In the genomic region with DNA sequence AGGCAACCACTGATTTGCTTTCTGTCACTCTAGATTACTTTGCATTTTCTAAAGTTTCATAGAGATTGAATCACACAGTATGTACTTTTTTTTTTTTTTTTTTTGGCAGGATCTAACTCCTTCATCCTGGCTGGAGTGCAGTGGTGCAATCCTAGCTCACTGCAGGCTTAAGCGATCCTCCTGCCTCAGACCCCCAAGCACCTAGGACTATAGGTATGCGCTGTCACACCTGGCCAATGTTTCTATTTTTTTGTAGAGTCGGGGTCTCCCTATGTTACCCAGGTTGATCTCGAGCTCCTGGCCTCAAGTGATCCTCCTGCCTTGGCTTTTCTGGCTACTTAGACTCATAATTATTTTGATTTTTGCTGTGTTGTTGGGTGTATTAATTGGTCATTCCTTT, we compare ENCODE assay signal across 23 cellular contexts.
DNase-seq lines count a peak whose midpoint lies in the region; FAIRE-seq and TF ChIP-seq lines count a peak whose summit lies in the region.
"Had no signal": no experiment of that assay in that cellular context is flagged by ENCODE, and none has a peak within 500 bp of the region (broad histone marks: within the 10 kb centered on the region; RNA-seq: fewer than 3 reads in every experiment).

No MANE protein-coding gene starts in this region.

- H3K4me2 ChIP-seq in H1 (ENCODE audit: insufficient read depth in 1 of 2, low read depth in 2 of 2, low read length in 2 of 2) (no peak overlapping the region), MM.1S (ENCODE audit: low read depth, low read length) (no peak overlapping the region), osteoblast (ENCODE audit: insufficient read depth, low read length) (no peak overlapping the region)
- H3K4me2 ChIP-seq: BLaER1 had no signal

- no peak overlapping the region for H2BK5ac ChIP-seq in H1 (ENCODE audit: low read depth, low read length)

- H3K18ac ChIP-seq in H1 (ENCODE audit: extremely low read depth, low read length) = no peak overlapping the region; the same call in 1 of the 2 replicates

- H3K56ac ChIP-seq in H1 (replicated peaks; ENCODE audit: insufficient read length, low read depth, low read length) = no peak overlapping the region

- no peak overlapping the region for H3K4ac ChIP-seq in H1 (replicated peaks; ENCODE audit: insufficient read length, low read depth, low read length)

- H3K79me2 ChIP-seq in H1 (ENCODE audit: control insufficient read depth in 1 of 2, insufficient read depth in 2 of 2, low read length in 2 of 2) = no peaks in the 10 kb centered on the region
- no peaks in the 10 kb centered on the region for H3K79me2 ChIP-seq in MM.1S (ENCODE audit: low read length)
- H3K79me2 ChIP-seq in osteoblast (ENCODE audit: insufficient read depth, low read length) = no peaks in the 10 kb centered on the region

- no peaks in the 10 kb centered on the region for H3K36me3 ChIP-seq in HUES48 (ENCODE audit: control insufficient read depth, insufficient read depth, low read length)
- no peaks in the 10 kb centered on the region for H3K36me3 ChIP-seq in H1 (ENCODE audit: control insufficient read depth in 2 of 4, insufficient read depth in 4 of 4, low read length in 3 of 4)
- H3K36me3 ChIP-seq in MM.1S (replicated peaks; ENCODE audit: insufficient read depth, low read length) = no peaks in the 10 kb centered on the region
- no peaks in the 10 kb centered on the region for H3K36me3 ChIP-seq in osteoblast (ENCODE audit: insufficient read depth, low read length)
- H3K36me3 ChIP-seq: BE2C, BLaER1 had no signal

- H3K4me3 ChIP-seq in HUES48 (ENCODE audit: low read depth, low read length) (no peak overlapping the region), H1 (ENCODE audit: extremely low read depth in 1 of 4, insufficient read depth in 2 of 4, low read depth in 3 of 4, low read length in 4 of 4) (no peak overlapping the region), fibroblast of the aortic adventitia (ENCODE audit: low read depth, low read length) (no peak overlapping the region), MM.1S (ENCODE audit: low read length) (no peak overlapping the region), osteoblast (ENCODE audit: insufficient read depth, low read length) (no peak overlapping the region)
- H3K4me3 ChIP-seq: BLaER1, GM12878 had no signal

- no peak for DNase-seq in H1 (ENCODE audit: low read depth in 1 of 2, low spot score in 2 of 2)
- peak; percentile 13 for DNase-seq in fibroblast of the aortic adventitia (ENCODE audit: low read depth)
- DNase-seq in DMS153 (lab: John Stamatoyannopoulos, UW) = no peak
- no peak for DNase-seq in G401 (ENCODE audit: low spot score)
- no peak for DNase-seq in MM.1S
- DNase-seq in osteoblast (ENCODE audit: insufficient read length, low spot score, missing footprints) = no peak
- DNase-seq: 8988T; ACHN; BE2C; C1 segment of cervical spinal cord; CD4-positive, alpha-beta memory T cell; CD4-positive, CD25-positive, alpha-beta regulatory T cell; CD8-positive, alpha-beta memory T cell; COR-L47; DMS 273 treated with DMSO at 0.1 percent for 48 hours; DMS79 treated with DMSO at 0.1 percent for 48 hours; GDM1 had no signal

- H4K91ac ChIP-seq in H1 (replicated peaks; ENCODE audit: insufficient read length, low read length) = no peak overlapping the region

- H3K4me1 ChIP-seq in HUES48 (ENCODE audit: control insufficient read depth, insufficient read depth, low read length) = peaks cover 26% of the 10 kb centered on the region
- peaks cover 0 to 5% (median under 1%) of the 10 kb centered on the region in 4 experiments; a peak in 1 of 7 replicates for H3K4me1 ChIP-seq in H1 (replicated peaks in 1 of 4; ENCODE audit: control insufficient read depth in 3 of 4, insufficient read depth in 4 of 4, low read length in 3 of 4)
- no peaks in the 10 kb centered on the region for H3K4me1 ChIP-seq in MM.1S (ENCODE audit: low read length)
- no peaks in the 10 kb centered on the region for H3K4me1 ChIP-seq in osteoblast (ENCODE audit: insufficient read depth, low read length)
- H3K4me1 ChIP-seq: BE2C, BLaER1 had no signal

- H2BK120ac ChIP-seq in H1 (replicated peaks; ENCODE audit: low read depth, low read length) = peak overlapping the region; percentile 72

- H2BK12ac ChIP-seq in H1 (ENCODE audit: low read depth, low read length) = no peak overlapping the region

- H4K8ac ChIP-seq in H1 (ENCODE audit: extremely low read depth, insufficient read depth, low read length) = no peak overlapping the region

- no peaks in the 10 kb centered on the region for H3K27me3 ChIP-seq in HUES48 (ENCODE audit: control insufficient read depth, insufficient read depth, low read length)
- no peaks in the 10 kb centered on the region for H3K27me3 ChIP-seq in H1 (replicated peaks in 1 of 4; ENCODE audit: control insufficient read depth in 3 of 4, extremely low read depth in 1 of 4, insufficient read depth in 3 of 4, low read length in 3 of 4)
- H3K27me3 ChIP-seq in MM.1S (replicated peaks; ENCODE audit: insufficient read depth, low read length) = no peaks in the 10 kb centered on the region
- H3K27me3 ChIP-seq in osteoblast (ENCODE audit: insufficient read depth, low read length) = no peaks in the 10 kb centered on the region
- H3K27me3 ChIP-seq: BE2C, BLaER1 had no signal

- H2BK15ac ChIP-seq in H1 (ENCODE audit: low read length) = no peak overlapping the region

- CTCF ChIA-PET in H1 (lab: Charles Lee; ENCODE audit: partially characterized antibody) = interaction anchor here (0.7 kb wide), 1 partner anchor 27 kb away, joined by 3 read pairs; no protein-coding TSS in a partner anchor

- H3K23me2 ChIP-seq in H1 (ENCODE audit: low read depth, low read length) = no peaks in the 10 kb centered on the region

- H3K9me3 ChIP-seq in HUES48 (ENCODE audit: control insufficient read depth, insufficient read depth, low read length) (no peaks in the 10 kb centered on the region), H1 (ENCODE audit: insufficient read depth in 2 of 2, low read depth in 1 of 2, low read length in 1 of 2) (no peaks in the 10 kb centered on the region), MM.1S (replicated peaks; ENCODE audit: insufficient read depth, low read length) (no peaks in the 10 kb centered on the region), osteoblast (ENCODE audit: low read depth, low read length) (no peaks in the 10 kb centered on the region)
- H3K9me3 ChIP-seq: BE2C, BLaER1 had no signal

- in situ Hi-C loops in G401 (cut with HindIII; ENCODE audit: low sequenced_read_pairs) = no loop called here

- H2AK5ac ChIP-seq in H1 (ENCODE audit: low read depth, low read length) = no peak overlapping the region

- no peak for TF ChIP-seq CTCF in H1 (IDR thresholded peaks at IDR 0.05; ENCODE audit: control extremely low read depth in 1 of 3, insufficient read depth in 1 of 3, low read depth in 1 of 3, low read length in 3 of 3)
- TF ChIP-seq CTCF in fibroblast of the aortic adventitia (IDR thresholded peaks at IDR 0.05; ENCODE audit: insufficient read depth, low read length) = no peak
- TF ChIP-seq CTCF in MM.1S (IDR thresholded peaks at IDR 0.05; ENCODE audit: low read length) = no peak
- TF ChIP-seq CTCF in osteoblast (IDR thresholded peaks at IDR 0.05; ENCODE audit: extremely low read depth, low read depth, low read length) = no peak

- peak overlapping the region; percentile 79 for H3K27ac ChIP-seq in HUES48 (ENCODE audit: low read depth, low read length)
- H3K27ac ChIP-seq in H1 (ENCODE audit: low read depth, low read length) = no peak overlapping the region
- H3K27ac ChIP-seq in MM.1S (ENCODE audit: low read length) = no peak overlapping the region
- no peak overlapping the region for H3K27ac ChIP-seq in osteoblast (ENCODE audit: low read depth, low read length)
- H3K27ac ChIP-seq: BLaER1 had no signal

- no peak overlapping the region for H4K5ac ChIP-seq in H1 (ENCODE audit: insufficient read length, low read depth, low read length)

- WGBS in H1 (ENCODE audit: extremely low coverage in 1 of 2, insufficient coverage in 1 of 2, insufficient read length in 1 of 2, insufficient replicate concordance in 2 of 2, low coverage in 1 of 2, low lambda C conversion rate in 2 of 2, missing lambda C conversion rate in 1 of 2), 2 experiments = 75% methylated on average over 4 of the region's 4 CpGs; no CpG with 5 or more reads in 1 of the 2 experiments

- no peaks in the 10 kb centered on the region for H3K79me1 ChIP-seq in H1 (ENCODE audit: low read depth, low read length)

- no peaks in the 10 kb centered on the region for H3K9me2 ChIP-seq in MM.1S (replicated peaks; ENCODE audit: insufficient read depth, low read length)

- no peak for TF ChIP-seq RAD21 in H1 (IDR thresholded peaks at IDR 0.05 in 1 of 2, conservative IDR thresholded peaks at IDR 0.05 in 1 of 2; ENCODE audit: low read depth in 2 of 2, low read length in 2 of 2)

- no peak overlapping the region for H3K14ac ChIP-seq in H1 (ENCODE audit: insufficient read length)

- no peak for FAIRE-seq in H1 (lab: Jason Lieb, UNC)
- FAIRE-seq: A204.1, GM12878, GM12892, GM18507 had no signal

- no peaks in the 10 kb centered on the region for H3F3A ChIP-seq in MM.1S (ENCODE audit: insufficient read depth, low read length)

- no peak for TF ChIP-seq EP300 in H1 (IDR thresholded peaks at IDR 0.05; ENCODE audit: borderline replicate concordance in 1 of 2, low read depth in 2 of 2, low read length in 2 of 2)

- H3K23ac ChIP-seq in H1 (ENCODE audit: insufficient read length) = no peak overlapping the region

- POLR2A ChIA-PET in H1 (lab: Charles Lee; ENCODE audit: partially characterized antibody) = no interaction called here

- no peak for TF ChIP-seq POLR2A in H1 (IDR thresholded peaks at IDR 0.05; ENCODE audit: control extremely low read depth in 1 of 2, low read depth in 2 of 2, low read length in 2 of 2)

- no peak overlapping the region for H2AFZ ChIP-seq in H1 (ENCODE audit: low read length)
- no peak overlapping the region for H2AFZ ChIP-seq in MM.1S (ENCODE audit: low read length)
- no peak overlapping the region for H2AFZ ChIP-seq in osteoblast (ENCODE audit: low read length)

- H2BK20ac ChIP-seq in H1 (ENCODE audit: low read length) = no peak overlapping the region

- H4K20me1 ChIP-seq in H1 (replicated peaks in 1 of 2; ENCODE audit: control insufficient read depth in 1 of 2, insufficient read depth in 2 of 2, low read length in 2 of 2) (no peaks in the 10 kb centered on the region), MM.1S (ENCODE audit: insufficient read depth, low read length) (no peaks in the 10 kb centered on the region), osteoblast (ENCODE audit: insufficient read depth, low read length) (no peaks in the 10 kb centered on the region)
- H4K20me1 ChIP-seq: BLaER1 had no signal

- H3K9ac ChIP-seq in HUES48 (ENCODE audit: low read depth, low read length) (no peak overlapping the region), H1 (replicated peaks in 1 of 4; ENCODE audit: extremely low read depth in 1 of 4, low read depth in 3 of 4, low read length in 3 of 4) (no peak overlapping the region), MM.1S (ENCODE audit: low read length) (no peak overlapping the region)
- H3K9ac ChIP-seq: BLaER1 had no signal

TF ChIP-seq in H1, 55 proteins besides CTCF, POLR2A, EP300 and RAD21 (continues in another document):
- no peak for TF ChIP-seq YY1 (IDR thresholded peaks at IDR 0.05; ENCODE audit: low read depth, low read length)
- no peak for TF ChIP-seq SAP30 (IDR thresholded peaks at IDR 0.05; ENCODE audit: insufficient read depth, insufficient replicate concordance, low read length)
- no peak for TF ChIP-seq PHF8 (conservative IDR thresholded peaks at IDR 0.05; ENCODE audit: low read depth, low read length)
- TF ChIP-seq NANOG (IDR thresholded peaks at IDR 0.05; ENCODE audit: insufficient read depth, low read depth, low read length, poor library complexity, severe bottlenecking) = no peak
